In the genomic region with DNA sequence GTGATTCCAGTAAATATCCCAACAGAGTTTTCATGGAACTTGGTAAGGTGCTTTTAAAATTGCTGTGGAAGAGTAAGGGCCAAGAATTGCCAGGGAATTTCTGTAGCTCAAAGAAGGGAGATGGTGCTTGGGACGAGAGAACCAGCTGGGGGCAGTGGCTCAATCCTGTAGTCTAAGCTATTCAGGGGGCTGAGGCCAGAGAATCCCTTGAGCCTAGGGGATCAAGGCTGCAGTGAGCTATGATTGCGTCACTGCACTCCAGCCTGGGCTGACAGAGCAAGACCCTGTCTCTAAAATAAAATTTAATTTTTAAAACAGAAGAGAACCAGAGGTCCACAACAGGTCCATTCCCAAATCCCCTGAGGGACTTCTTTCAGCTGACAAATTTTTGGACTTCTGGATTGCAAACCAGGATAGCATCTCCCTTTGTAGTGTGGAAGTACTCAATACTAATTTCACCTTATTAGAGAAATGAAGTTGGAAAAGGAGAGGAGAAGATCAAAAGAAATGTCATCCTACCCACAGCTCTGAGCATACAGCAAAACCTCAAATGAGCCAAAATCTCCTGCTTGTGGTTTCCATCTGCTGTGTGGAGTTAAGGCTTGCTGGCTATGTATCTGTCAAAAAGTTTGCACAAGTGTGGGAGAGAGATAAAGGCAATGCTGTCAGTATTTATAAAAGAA, we compare ENCODE assay signal across 25 cellular contexts. TPM values are rescaled to one million over a fixed set of nuclear protein-coding genes. Genes with fewer than 3 reads are reported as not detected.
DNase-seq lines count a peak whose midpoint lies in the region; ATAC-seq and TF ChIP-seq lines count a peak whose summit lies in the region.
"Had no signal": no experiment of that assay in that cellular context is flagged by ENCODE, and none has a peak within 500 bp of the region (broad histone marks: within the 10 kb centered on the region; RNA-seq: fewer than 3 reads in every experiment).

No MANE protein-coding gene starts in this region.

- no peak overlapping the region for H3K4ac ChIP-seq in H9 (ENCODE audit: low read depth, low read length)

- no peaks in the 10 kb centered on the region for H3K79me2 ChIP-seq in H9 (ENCODE audit: insufficient read depth, low read length)

- H3K9me3 ChIP-seq in H9 (ENCODE audit: control insufficient read depth, low read depth, low read length): no peaks in the 10 kb centered on the region
- H3K9me3 ChIP-seq: esophagus squamous epithelium, SK-N-SH, spleen, tibial artery had no signal

- no peak overlapping the region for H3K23ac ChIP-seq in H9 (ENCODE audit: insufficient read length, low read depth, low read length)

- no peak overlapping the region for H4K8ac ChIP-seq in H9 (replicated peaks; ENCODE audit: insufficient read length, low read depth, low read length)

- H4K5ac ChIP-seq in H9 (ENCODE audit: insufficient read length, low read depth, low read length): no peak overlapping the region

- no peak overlapping the region for H2BK120ac ChIP-seq in H9 (ENCODE audit: low read depth, low read length, poor library complexity, severe bottlenecking)

- no peaks in the 10 kb centered on the region for H3K23me2 ChIP-seq in H9 (ENCODE audit: insufficient read length, low read depth, low read length, poor library complexity, severe bottlenecking)

- H2BK12ac ChIP-seq in H9 (ENCODE audit: insufficient read length, low read depth, low read length): no peak overlapping the region

- no CpG with 5 or more reads among the region's 2 CpGs for WGBS in H9 (ENCODE audit: extremely low coverage, insufficient read length, low lambda C conversion rate)

- H2BK15ac ChIP-seq in H9 (ENCODE audit: low read depth, low read length): no peak overlapping the region

- no peak overlapping the region for H2AK5ac ChIP-seq in H9 (ENCODE audit: insufficient read length, low read length)

- H3K4me3 Mint-ChIP-seq in H9 (no peak overlapping the region), nephron (no peak overlapping the region)
- H3K4me3 Mint-ChIP-seq: activated naive CD8-positive, alpha-beta T cell treated with anti-CD3 and anti-CD28 coated beads, Interleukin-2, amount 10 ng/mL, durations not matched to agents 7 days and 5 days; activated T-helper 17 cell treated with anti-CD3 and anti-CD28 coated beads, Interleukin-2, amount 50 U/mL, for 72 hours; brain had no signal

- no peaks in the 10 kb centered on the region for H3K4me1 ChIP-seq in H9 (ENCODE audit: insufficient read depth, low read length)
- H3K4me1 ChIP-seq: esophagus squamous epithelium, spleen, tibial artery had no signal

- no peak overlapping the region for H3K14ac ChIP-seq in H9 (ENCODE audit: insufficient read depth, low read length)

- no peaks in the 10 kb centered on the region for H4K20me1 ChIP-seq in H9 (ENCODE audit: control insufficient read depth, insufficient read depth, insufficient read length)

- no peak overlapping the region for H3K9ac ChIP-seq in H9 (ENCODE audit: extremely low read depth, insufficient read length, low read length)
- H3K9ac ChIP-seq: SK-N-SH had no signal

- H3K56ac ChIP-seq in H9 (ENCODE audit: insufficient read length, low read depth, low read length): no peak overlapping the region

- DNase-seq in H9 (no peak), NCI-H226 (peak; percentile 35), astrocyte of the hippocampus (ENCODE audit: low read depth, low spot score) (peak; percentile 12), COLO829 (ENCODE audit: low spot score) (no peak)
- DNase-seq: activated CD4-positive, alpha-beta T cell treated with anti-CD3 and anti-CD28 coated beads for 48 hours; activated naive CD8-positive, alpha-beta T cell treated with anti-CD3 and anti-CD28 coated beads, Interleukin-2, amount 10 ng/mL, durations not matched to agents 7 days and 5 days; DMS79 treated with DMSO at 0.1 percent for 48 hours; effector memory CD4-positive, alpha-beta T cell; esophagus squamous epithelium; kidney glomerular epithelial cell; mammary epithelial cell; NCI-H1436 treated with DMSO at 0.1 percent for 48 hours; NCI-H510A treated with DMSO at 0.1 percent for 48 hours; occipital lobe; RPMI8226; SK-N-SH; spleen; stimulated activated CD4-positive, alpha-beta T cell treated with anti-CD3 and anti-CD28 coated beads, Interleukin-4, amount 100 ng/mL, for 1 hour; stimulated activated naive CD4-positive, alpha-beta T cell treated with Interleukin-2 at 50 U/mL for 16 hours; tibial artery had no signal

- no peaks in the 10 kb centered on the region for H3K79me1 ChIP-seq in H9 (ENCODE audit: insufficient read depth, low read depth, low read length, poor library complexity, severe bottlenecking)

- H3K36me3 Mint-ChIP-seq in H9 (ENCODE audit: insufficient read depth in 1 of 3, low read depth in 3 of 3) (no peaks in the 10 kb centered on the region), nephron (ENCODE audit: low read depth) (no peaks in the 10 kb centered on the region)
- H3K36me3 Mint-ChIP-seq: activated naive CD8-positive, alpha-beta T cell treated with anti-CD3 and anti-CD28 coated beads, Interleukin-2, amount 10 ng/mL, durations not matched to agents 7 days and 5 days; brain had no signal

- H4K91ac ChIP-seq in H9 (ENCODE audit: insufficient read length, low read depth, low read length): no peak overlapping the region

- H3K27me3 ChIP-seq in H9 (ENCODE audit: insufficient read depth, low read length): no peaks in the 10 kb centered on the region
- H3K27me3 ChIP-seq: esophagus squamous epithelium, spleen, tibial artery had no signal

- TF ChIP-seq CTCF in H9 (conservative IDR thresholded peaks at IDR 0.05) (peak; percentile 31; the same call in 1 of the 3 replicates), nephron (IDR thresholded peaks at IDR 0.05; ENCODE audit: unreplicated experiment in 3 of 3) (no peak)

- no peak overlapping the region for H2BK20ac ChIP-seq in H9 (ENCODE audit: low read depth, low read length, poor library complexity, severe bottlenecking)

- H3T11ph ChIP-seq in H9 (ENCODE audit: low read length): no peak overlapping the region

- H3K9me3 Mint-ChIP-seq in H9: peaks cover 0 to 2% of the 10 kb centered on the region in 2 experiments; a peak in 2 of 5 replicates
- no peaks in the 10 kb centered on the region for H3K9me3 Mint-ChIP-seq in nephron
- H3K9me3 Mint-ChIP-seq: activated naive CD8-positive, alpha-beta T cell treated with anti-CD3 and anti-CD28 coated beads, Interleukin-2, amount 10 ng/mL, durations not matched to agents 7 days and 5 days; activated T-helper 17 cell treated with anti-CD3 and anti-CD28 coated beads, Interleukin-2, amount 50 U/mL, for 72 hours; brain had no signal

- H3K27ac ChIP-seq in H9 (ENCODE audit: insufficient read length, low read depth, low read length): no peak overlapping the region
- H3K27ac ChIP-seq: esophagus squamous epithelium, spleen, tibial artery had no signal

- H3K27me3 Mint-ChIP-seq in H9 (ENCODE audit: low read depth) (peaks cover 3% of the 10 kb centered on the region; the same call in 1 of the 2 replicates), nephron (ENCODE audit: low read depth) (peaks cover 6% of the 10 kb centered on the region)
- H3K27me3 Mint-ChIP-seq: activated T-helper 17 cell treated with anti-CD3 and anti-CD28 coated beads, Interleukin-2, amount 50 U/mL, for 72 hours had no signal

- no peak overlapping the region for H2BK5ac ChIP-seq in H9 (ENCODE audit: insufficient read length, low read length)

- no peak overlapping the region for H3K4me2 ChIP-seq in H9 (ENCODE audit: insufficient read depth, insufficient read length, low read length)
- H3K4me2 ChIP-seq: SK-N-SH had no signal

- no peaks in the 10 kb centered on the region; a peak in 1 of 4 replicates for H3K4me1 Mint-ChIP-seq in H9
- H3K4me1 Mint-ChIP-seq in nephron: peaks cover 28% of the 10 kb centered on the region
- H3K4me1 Mint-ChIP-seq: activated T-helper 17 cell treated with anti-CD3 and anti-CD28 coated beads, Interleukin-2, amount 50 U/mL, for 72 hours had no signal

- ATAC-seq in GM21515 (IDR thresholded peaks at IDR 0.05; ENCODE audit: unreplicated experiment) (no peak), HG02763 (IDR thresholded peaks at IDR 0.05; ENCODE audit: unreplicated experiment) (no peak)
- ATAC-seq: activated T-helper 17 cell treated with anti-CD3 and anti-CD28 coated beads, Interleukin-2, amount 50 U/mL, for 72 hours had no signal

- H3K18ac ChIP-seq in H9 (ENCODE audit: insufficient read length, low read depth, low read length): no peak overlapping the region

- H3K27ac Mint-ChIP-seq in H9: peak overlapping the region in 1 of 3 experiments; percentile 63; a peak in 1 of 7 replicates
- H3K27ac Mint-ChIP-seq in nephron: peak overlapping the region in 2 of 3 experiments; percentile 37 to 57
- H3K27ac Mint-ChIP-seq: activated naive CD8-positive, alpha-beta T cell treated with anti-CD3 and anti-CD28 coated beads, Interleukin-2, amount 10 ng/mL, durations not matched to agents 7 days and 5 days; activated T-helper 17 cell treated with anti-CD3 and anti-CD28 coated beads, Interleukin-2, amount 50 U/mL, for 72 hours; brain had no signal

- H2AFZ ChIP-seq in H9 (ENCODE audit: low read length): no peak overlapping the region

RNA-seq across cellular contexts. Expression of gene CLPB, which starts 59.2 kb away (rescaled TPM):
- 26.2 and 26.6 TPM in 2 replicates for total RNA-seq in H9 (2021)

Comparison
In these comparisons a context has a peak if more than half of its experiments do, and no peak if none do; other contexts are left out.
1. DNase-seq: peak in NCI-H226 (single experiment) and astrocyte of the hippocampus (single experiment); none in H9 (single experiment) and COLO829 (single experiment).